21 cellular contexts compared by ENCODE assay signal in genomic region chr2:167681646-167682045, GRCh38.
DNase-seq lines count a peak whose midpoint lies in the region; ATAC-seq and TF ChIP-seq lines count a peak whose summit lies in the region.
"Had no signal": no experiment of that assay in that cellular context is flagged by ENCODE, and none has a peak within 500 bp of the region (broad histone marks: within the 10 kb centered on the region; RNA-seq: fewer than 3 reads in every experiment).

No MANE protein-coding gene starts in this region.

- CTCF ChIA-PET in GM10248 (lab: Yijun Ruan, JAX): interaction anchor here (0.8 to 1.2 kb wide), 2 partner anchors 11 to 21 kb away, joined by 3 read pairs; no protein-coding TSS in a partner anchor

- H3K27ac ChIP-seq in caudate nucleus (ENCODE audit: low read depth, low read length): peak overlapping the region; percentile 67
- H3K27ac ChIP-seq: BLaER1, GM23248 had no signal

- peaks cover 0 to 1% of the 10 kb centered on the region in 2 donors for H3K9me3 Mint-ChIP-seq in stimulated activated naive B cell treated with anti-CD40 and anti-IgM and Interleukin-4, amounts not matched to agents 10 μg/mL and 1 μg/mL and 100 μg/mL, for 72 hours

- no peaks in the 10 kb centered on the region for H3K27me3 Mint-ChIP-seq in stimulated activated naive B cell treated with anti-CD40 and anti-IgM and Interleukin-4, amounts not matched to agents 10 μg/mL and 1 μg/mL and 100 μg/mL, for 72 hours
- H3K27me3 Mint-ChIP-seq: CD4-positive, alpha-beta memory T cell had no signal

- H3K27ac Mint-ChIP-seq in stimulated activated naive B cell treated with anti-CD40 and anti-IgM and Interleukin-4, amounts not matched to agents 10 μg/mL and 1 μg/mL and 100 μg/mL, for 72 hours: no peak overlapping the region
- H3K27ac Mint-ChIP-seq: CD4-positive, alpha-beta memory T cell had no signal

- DNase-seq in Ammon's horn (ENCODE audit: low spot score) (peak; percentile 76), caudate nucleus (lab: John Stamatoyannopoulos, UW) (peak in 8 of 61 donors; percentile 1 to 28 (median 16)), inferior parietal cortex (ENCODE audit: extremely low spot score) (peak; percentile 63), pons (ENCODE audit: low spot score) (peak; percentile 87), GM10248 (ENCODE audit: extremely low spot score) (no peak)
- no peak for DNase-seq in stimulated activated CD4-positive, alpha-beta T cell treated with anti-CD3 and anti-CD28 coated beads, Interleukin-4, amount 100 ng/mL, for 24 hours
- DNase-seq in stimulated activated CD4-positive, alpha-beta T cell treated with anti-CD3 and anti-CD28 coated beads, Interleukin-1b, Interleukin-23, amount 100 ng/mL, for 48 hours: no peak
- no peak for DNase-seq in stimulated activated naive B cell treated with anti-CD40 and anti-IgM and Interleukin-4, amounts not matched to agents 10 μg/mL and 1 μg/mL and 100 μg/mL, for 72 hours
- DNase-seq: CD4-positive, alpha-beta memory T cell; DMS153; GF-D8; GM23248; NCI-H1417; NCI-H187 treated with DMSO at 0.1 percent for 48 hours; NCI-H226; NCI-H82; OCI-M1; SHP77 had no signal

- no peaks in the 10 kb centered on the region for H3K36me3 Mint-ChIP-seq in stimulated activated naive B cell treated with anti-CD40 and anti-IgM and Interleukin-4, amounts not matched to agents 10 μg/mL and 1 μg/mL and 100 μg/mL, for 72 hours
- H3K36me3 Mint-ChIP-seq: CD4-positive, alpha-beta memory T cell had no signal

- no peaks in the 10 kb centered on the region for H3K4me1 Mint-ChIP-seq in stimulated activated naive B cell treated with anti-CD40 and anti-IgM and Interleukin-4, amounts not matched to agents 10 μg/mL and 1 μg/mL and 100 μg/mL, for 72 hours
- H3K4me1 Mint-ChIP-seq: CD4-positive, alpha-beta memory T cell had no signal

- TF ChIP-seq CTCF in GM10248 (IDR thresholded peaks at IDR 0.05; ENCODE audit: control extremely low read depth, extremely low read depth, low read depth, missing control alignments): no peak

- no peak for ATAC-seq in stimulated activated naive B cell treated with anti-CD40 and anti-IgM and Interleukin-4, amounts not matched to agents 10 μg/mL and 1 μg/mL and 100 μg/mL, for 72 hours (replicated peaks)
- ATAC-seq: GM12878, HCT116 had no signal

- POLR2A ChIA-PET in GM10248 (lab: Yijun Ruan, JAX): no interaction called here

- H3K4me3 Mint-ChIP-seq in stimulated activated naive B cell treated with anti-CD40 and anti-IgM and Interleukin-4, amounts not matched to agents 10 μg/mL and 1 μg/mL and 100 μg/mL, for 72 hours: no peak overlapping the region
- H3K4me3 Mint-ChIP-seq: CD4-positive, alpha-beta memory T cell had no signal

Comparison
In these comparisons a context has a peak if more than half of its experiments do, and no peak if none do; other contexts are left out.
1. DNase-seq: peak in Ammon's horn (single experiment), inferior parietal cortex (single experiment) and pons (single experiment); none in stimulated activated CD4-positive, alpha-beta T cell treated with anti-CD3 and anti-CD28 coated beads, Interleukin-4, amount 100 ng/mL, for 24 hours (single experiment), stimulated activated CD4-positive, alpha-beta T cell treated with anti-CD3 and anti-CD28 coated beads, Interleukin-1b, Interleukin-23, amount 100 ng/mL, for 48 hours (single experiment), GM10248 (single experiment) and stimulated activated naive B cell treated with anti-CD40 and anti-IgM and Interleukin-4, amounts not matched to agents 10 μg/mL and 1 μg/mL and 100 μg/mL, for 72 hours (single experiment).